11 cellular contexts compared by ENCODE assay signal in genomic region chr20:12108842-12109241, GRCh38.
"Had no signal": no experiment of that assay in that cellular context is flagged by ENCODE, and none has a peak within 500 bp of the region (broad histone marks: within the 10 kb centered on the region; RNA-seq: fewer than 3 reads in every experiment).

No MANE protein-coding gene starts in this region.

- ATAC-seq: GM23338, HCT116 had no signal

- DNase-seq: GM23248, GOT3, H7, H9, HCEC 1CT, HFFc6 had no signal

- H3K4me1 Mint-ChIP-seq: GM23338 had no signal

- H3K9ac ChIP-seq: GM23248 had no signal

- FAIRE-seq: H1, H54 had no signal

- H3K4me3 Mint-ChIP-seq: GM23338, H9, HFFc6 had no signal

- H3K36me3 ChIP-seq: HAP-1 had no signal

- H3K9me3 ChIP-seq: HAP-1 had no signal

- H3K4me1 ChIP-seq: HAP-1 had no signal

- H2AFZ ChIP-seq: GM23248, GM23338 had no signal

- H3K4me2 ChIP-seq: GM23338 had no signal

- H3K27ac ChIP-seq: GM23248 had no signal

- H3K27ac Mint-ChIP-seq: GM23338, H9, HFFc6 had no signal

- H3K4me3 ChIP-seq: GM23248, GM23338, HAP-1 had no signal
